Comparison of ENCODE assay signal across 2 cellular contexts in the genomic region with DNA sequence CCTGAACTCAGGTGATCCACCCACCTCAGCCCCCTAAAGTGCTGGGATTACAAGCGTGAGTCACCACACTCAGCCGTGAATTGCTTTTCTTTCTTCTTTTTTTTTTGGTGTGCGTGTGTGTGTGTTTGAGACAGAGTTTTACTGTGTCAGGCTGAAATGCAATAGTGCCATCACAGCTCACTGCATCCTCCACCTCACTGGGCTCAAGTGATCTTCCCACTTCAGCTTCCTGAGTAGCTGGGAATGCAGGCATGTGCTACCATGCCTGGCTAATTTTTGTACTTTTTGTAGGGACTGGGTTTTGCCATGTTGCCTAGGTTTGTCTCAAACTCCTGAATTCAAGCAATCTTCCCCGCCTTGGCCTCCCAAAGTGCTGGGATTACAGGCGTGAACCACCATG.
TF ChIP-seq lines count a peak whose summit lies in the region.

No MANE protein-coding gene starts in this region.

TF ChIP-seq in GM23338, 12 proteins besides CTCF, POLR2A, EP300 and RAD21 (continued from another document):
- no peak for TF ChIP-seq ETS1 (IDR thresholded peaks at IDR 0.05)
- no peak for TF ChIP-seq REST (IDR thresholded peaks at IDR 0.05; ENCODE audit: unreplicated experiment)
- TF ChIP-seq CREB1 (CRISPR knock-in tag; IDR thresholded peaks at IDR 0.05; ENCODE audit: low read depth), result no peak
- TF ChIP-seq ZNF462 (CRISPR knock-in tag; IDR thresholded peaks at IDR 0.05), result no peak
- TF ChIP-seq NANOG (IDR thresholded peaks at IDR 0.05; ENCODE audit: borderline replicate concordance), result no peak

TF ChIP-seq in SK-N-SH, 30 proteins besides CTCF, POLR2A, EP300 and RAD21 (continued from another document):
- TF ChIP-seq USF2 (IDR thresholded peaks at IDR 0.05; ENCODE audit: borderline replicate concordance, low read depth, low read length), result no peak
- no peak for TF ChIP-seq SIN3A (IDR thresholded peaks at IDR 0.05; ENCODE audit: borderline replicate concordance, low read depth, low read length)
- TF ChIP-seq REST (IDR thresholded peaks at IDR 0.05; ENCODE audit: low read depth, low read length), result no peak
- TF ChIP-seq, protein P1, sequence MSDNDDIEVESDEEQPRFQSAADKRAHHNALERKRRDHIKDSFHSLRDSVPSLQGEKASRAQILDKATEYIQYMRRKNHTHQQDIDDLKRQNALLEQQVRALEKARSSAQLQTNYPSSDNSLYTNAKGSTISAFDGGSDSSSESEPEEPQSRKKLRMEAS (IDR thresholded peaks at IDR 0.05; ENCODE audit: low read depth), result no peak
- TF ChIP-seq EZH2phosphoT487 (IDR thresholded peaks at IDR 0.05; ENCODE audit: borderline replicate concordance, low read depth), result no peak
- no peak for TF ChIP-seq MEF2A (IDR thresholded peaks at IDR 0.05; ENCODE audit: borderline replicate concordance, low read depth)
